In the genomic region with DNA sequence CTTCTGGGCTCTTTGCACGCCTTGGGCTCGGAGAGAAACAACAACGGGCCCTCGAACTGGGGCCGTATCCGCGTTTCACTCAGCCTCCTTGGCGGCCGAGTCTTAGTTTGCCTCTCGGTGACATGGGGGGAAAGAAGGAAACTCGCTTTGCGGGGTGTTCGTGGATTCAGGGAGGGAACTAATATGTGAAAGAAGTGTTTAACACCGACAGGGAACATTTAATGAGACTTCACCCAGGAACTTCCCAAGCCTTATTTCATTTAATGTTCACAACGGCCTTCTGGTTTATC, we compare ENCODE assay signal across 8 cellular contexts. TPM values are rescaled to one million over a fixed set of nuclear protein-coding genes. Genes with fewer than 3 reads are reported as not detected.
DNase-seq lines count a peak whose midpoint lies in the region; ATAC-seq and TF ChIP-seq lines count a peak whose summit lies in the region.

No MANE protein-coding gene starts in this region.

- TF ChIP-seq POLR2A in gastroesophageal sphincter (IDR thresholded peaks at IDR 0.05), result no peak

- no peak for TF ChIP-seq EP300 in gastroesophageal sphincter (IDR thresholded peaks at IDR 0.05)

- 0% methylated on average over 2 to 5 of the region's 15 CpGs for WGBS in gastroesophageal sphincter (ENCODE audit: low coverage in 1 of 2), 2 donors

- H3K4me1 ChIP-seq in gastroesophageal sphincter, result peaks cover 4 to 63% (median 39%) of the 10 kb centered on the region in 3 donors

- H3K27me3 ChIP-seq in H7 (ENCODE audit: control insufficient read depth, insufficient read depth, low read length) (no peaks in the 10 kb centered on the region), gastroesophageal sphincter (no peaks in the 10 kb centered on the region)

- peak overlapping the region; percentile 88 to 99 (median 95) for H3K27ac ChIP-seq in gastroesophageal sphincter

- TF ChIP-seq CTCF in WI38 (IDR thresholded peaks at IDR 0.05; ENCODE audit: low read depth, low read length), result no peak
- no peak for TF ChIP-seq CTCF in gastroesophageal sphincter (IDR thresholded peaks at IDR 0.05)

- H3K36me3 ChIP-seq in H7 (replicated peaks; ENCODE audit: control insufficient read depth, insufficient read depth, low read length) (no peaks in the 10 kb centered on the region), gastroesophageal sphincter (peaks cover 0 to 4% of the 10 kb centered on the region in 2 donors)

- H3K4me3 ChIP-seq in H7 (ENCODE audit: insufficient read depth, low read depth, low read length), result peak overlapping the region; percentile 94
- H3K4me3 ChIP-seq in WI38 (ENCODE audit: low read depth, low read length), result peak overlapping the region; percentile 82
- peak overlapping the region; percentile 60 to 99 for H3K4me3 ChIP-seq in gastroesophageal sphincter
- H3K4me3 ChIP-seq in skeletal muscle cell (ENCODE audit: low read depth, low read length), result peak overlapping the region; percentile 90

- ATAC-seq in gastroesophageal sphincter, result no peak

- DNase-seq in H7 (no peak), skeletal muscle cell (ENCODE audit: low read depth) (no peak), NCI-H2107 (lab: John Stamatoyannopoulos, UW) (no peak), DMS79 treated with DMSO at 0.1 percent for 48 hours (lab: John Stamatoyannopoulos, UW) (no peak), DMS 273 (lab: John Stamatoyannopoulos, UW; ENCODE audit: unreplicated experiment) (no peak), T1000 (lab: John Stamatoyannopoulos, UW) (no peak)

- H3K9me3 ChIP-seq in gastroesophageal sphincter, result no peaks in the 10 kb centered on the region

RNA-seq across cellular contexts. Expression of gene RALY, which starts 0.9 kb away (rescaled TPM):
- 147 and 164 TPM in 2 replicates for total RNA-seq in H7 (2014; rRNA removed; shearing (Covaris generic))
- 100 to 1,000 TPM in 1 of 4 donors, 10 to 100 TPM in 3; 76.6 to 124 (median 98.8) TPM for total RNA-seq in gastroesophageal sphincter
